In the genomic region with DNA sequence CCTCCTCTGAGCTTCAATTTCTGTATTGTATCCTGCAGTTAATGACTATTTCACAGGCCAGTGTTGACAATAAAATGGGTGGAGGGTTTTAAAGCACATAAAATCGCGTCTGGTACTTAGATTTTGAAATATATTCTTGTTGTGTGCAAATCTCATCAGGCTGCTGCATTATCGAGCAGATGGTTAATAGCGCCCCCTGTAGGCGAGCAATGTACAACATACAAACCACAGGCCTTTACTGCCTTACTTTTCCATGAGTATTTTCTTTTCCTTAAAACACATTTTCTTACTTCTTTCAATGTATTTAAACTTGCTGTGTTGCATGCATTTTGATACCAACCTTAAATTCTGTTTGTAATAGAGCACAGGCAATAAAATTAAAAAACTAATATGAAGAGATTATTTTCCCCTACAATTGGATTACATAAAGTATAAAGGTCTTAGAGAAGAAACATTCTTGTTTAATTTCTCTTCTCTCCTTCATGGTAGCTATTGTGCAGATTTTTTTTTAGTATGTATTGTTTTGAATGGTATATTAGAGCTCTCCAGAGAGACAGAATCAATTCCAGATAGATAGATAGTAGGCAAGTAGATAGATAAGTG, we compare ENCODE assay signal across 2 cellular contexts.
A peak's percentile ranks its signal among the peaks of the same experiment; 100 is the strongest.
TF ChIP-seq lines count a peak whose summit lies in the region.

No MANE protein-coding gene starts in this region.

TF ChIP-seq in K562, 482 proteins besides CTCF, POLR2A, EP300 and RAD21 (continued from another document):
- TF ChIP-seq, protein P1, sequence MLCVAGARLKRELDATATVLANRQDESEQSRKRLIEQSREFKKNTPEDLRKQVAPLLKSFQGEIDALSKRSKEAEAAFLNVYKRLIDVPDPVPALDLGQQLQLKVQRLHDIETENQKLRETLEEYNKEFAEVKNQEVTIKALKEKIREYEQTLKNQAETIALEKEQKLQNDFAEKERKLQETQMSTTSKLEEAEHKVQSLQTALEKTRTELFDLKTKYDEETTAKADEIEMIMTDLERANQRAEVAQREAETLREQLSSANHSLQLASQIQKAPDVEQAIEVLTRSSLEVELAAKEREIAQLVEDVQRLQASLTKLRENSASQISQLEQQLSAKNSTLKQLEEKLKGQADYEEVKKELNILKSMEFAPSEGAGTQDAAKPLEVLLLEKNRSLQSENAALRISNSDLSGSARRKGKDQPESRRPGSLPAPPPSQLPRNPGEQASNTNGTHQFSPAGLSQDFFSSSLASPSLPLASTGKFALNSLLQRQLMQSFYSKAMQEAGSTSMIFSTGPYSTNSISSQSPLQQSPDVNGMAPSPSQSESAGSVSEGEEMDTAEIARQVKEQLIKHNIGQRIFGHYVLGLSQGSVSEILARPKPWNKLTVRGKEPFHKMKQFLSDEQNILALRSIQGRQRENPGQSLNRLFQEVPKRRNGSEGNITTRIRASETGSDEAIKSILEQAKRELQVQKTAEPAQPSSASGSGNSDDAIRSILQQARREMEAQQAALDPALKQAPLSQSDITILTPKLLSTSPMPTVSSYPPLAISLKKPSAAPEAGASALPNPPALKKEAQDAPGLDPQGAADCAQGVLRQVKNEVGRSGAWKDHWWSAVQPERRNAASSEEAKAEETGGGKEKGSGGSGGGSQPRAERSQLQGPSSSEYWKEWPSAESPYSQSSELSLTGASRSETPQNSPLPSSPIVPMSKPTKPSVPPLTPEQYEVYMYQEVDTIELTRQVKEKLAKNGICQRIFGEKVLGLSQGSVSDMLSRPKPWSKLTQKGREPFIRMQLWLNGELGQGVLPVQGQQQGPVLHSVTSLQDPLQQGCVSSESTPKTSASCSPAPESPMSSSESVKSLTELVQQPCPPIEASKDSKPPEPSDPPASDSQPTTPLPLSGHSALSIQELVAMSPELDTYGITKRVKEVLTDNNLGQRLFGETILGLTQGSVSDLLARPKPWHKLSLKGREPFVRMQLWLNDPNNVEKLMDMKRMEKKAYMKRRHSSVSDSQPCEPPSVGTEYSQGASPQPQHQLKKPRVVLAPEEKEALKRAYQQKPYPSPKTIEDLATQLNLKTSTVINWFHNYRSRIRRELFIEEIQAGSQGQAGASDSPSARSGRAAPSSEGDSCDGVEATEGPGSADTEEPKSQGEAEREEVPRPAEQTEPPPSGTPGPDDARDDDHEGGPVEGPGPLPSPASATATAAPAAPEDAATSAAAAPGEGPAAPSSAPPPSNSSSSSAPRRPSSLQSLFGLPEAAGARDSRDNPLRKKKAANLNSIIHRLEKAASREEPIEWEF (CRISPR knock-in tag; IDR thresholded peaks at IDR 0.05): no peak

TF ChIP-seq in HepG2, 621 proteins besides CTCF, POLR2A, EP300 and RAD21 (continued from another document):
- TF ChIP-seq, protein P2, sequence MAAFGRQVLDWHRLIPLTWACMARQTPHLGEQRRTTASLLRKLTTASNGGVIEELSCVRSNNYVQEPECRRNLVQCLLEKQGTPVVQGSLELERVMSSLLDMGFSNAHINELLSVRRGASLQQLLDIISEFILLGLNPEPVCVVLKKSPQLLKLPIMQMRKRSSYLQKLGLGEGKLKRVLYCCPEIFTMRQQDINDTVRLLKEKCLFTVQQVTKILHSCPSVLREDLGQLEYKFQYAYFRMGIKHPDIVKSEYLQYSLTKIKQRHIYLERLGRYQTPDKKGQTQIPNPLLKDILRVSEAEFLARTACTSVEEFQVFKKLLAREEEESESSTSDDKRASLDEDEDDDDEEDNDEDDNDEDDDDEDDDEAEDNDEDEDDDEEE (CRISPR knock-in tag; IDR thresholded peaks at IDR 0.05): no peak
- TF ChIP-seq ZNF367 (CRISPR knock-in tag; IDR thresholded peaks at IDR 0.05; ENCODE audit: borderline replicate concordance): no peak
- TF ChIP-seq, protein P3, sequence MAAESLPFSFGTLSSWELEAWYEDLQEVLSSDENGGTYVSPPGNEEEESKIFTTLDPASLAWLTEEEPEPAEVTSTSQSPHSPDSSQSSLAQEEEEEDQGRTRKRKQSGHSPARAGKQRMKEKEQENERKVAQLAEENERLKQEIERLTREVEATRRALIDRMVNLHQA (CRISPR knock-in tag; IDR thresholded peaks at IDR 0.05): no peak
- peak; percentile 54 for TF ChIP-seq STAG1 (CRISPR knock-in tag; IDR thresholded peaks at IDR 0.05)
